1 cellular context compared by ENCODE assay signal in genomic region chr2:220224711-220225519, GRCh38.
TF ChIP-seq lines count a peak whose summit lies in the region.

No MANE protein-coding gene starts in this region.

TF ChIP-seq in SK-N-SH, 30 proteins besides CTCF, POLR2A, EP300 and RAD21 (continued from another document):
- peak; percentile 80; the same call in 1 of the 2 replicates for TF ChIP-seq MEF2A (IDR thresholded peaks at IDR 0.05; ENCODE audit: borderline replicate concordance, low read depth)
- peak; percentile 94 for TF ChIP-seq JUND (IDR thresholded peaks at IDR 0.05)
- no peak for TF ChIP-seq USF2 (IDR thresholded peaks at IDR 0.05; ENCODE audit: borderline replicate concordance, low read depth, low read length)
- no peak for TF ChIP-seq REST (IDR thresholded peaks at IDR 0.05; ENCODE audit: low read depth, low read length)
- TF ChIP-seq FOSL2 (IDR thresholded peaks at IDR 0.05; ENCODE audit: borderline replicate concordance, low read depth): peak; percentile 80
- peak; percentile 90 for TF ChIP-seq TCF12 (IDR thresholded peaks at IDR 0.05)
- TF ChIP-seq SIN3A (IDR thresholded peaks at IDR 0.05; ENCODE audit: borderline replicate concordance, low read depth, low read length): no peak
- TF ChIP-seq TEAD4 (IDR thresholded peaks at IDR 0.05; ENCODE audit: borderline replicate concordance, insufficient read depth): peak; percentile 89
- peak; percentile 79 for TF ChIP-seq NFIC (IDR thresholded peaks at IDR 0.05; ENCODE audit: borderline replicate concordance)
- TF ChIP-seq POLR2AphosphoS5 (IDR thresholded peaks at IDR 0.05; ENCODE audit: low read depth, low read length): peak; percentile 75; the same call in 1 of the 2 replicates
- TF ChIP-seq GATA2 (CRISPR knock-in tag; IDR thresholded peaks at IDR 0.05): no peak
